Comparison of ENCODE assay signal across 8 cellular contexts in the genomic region with DNA sequence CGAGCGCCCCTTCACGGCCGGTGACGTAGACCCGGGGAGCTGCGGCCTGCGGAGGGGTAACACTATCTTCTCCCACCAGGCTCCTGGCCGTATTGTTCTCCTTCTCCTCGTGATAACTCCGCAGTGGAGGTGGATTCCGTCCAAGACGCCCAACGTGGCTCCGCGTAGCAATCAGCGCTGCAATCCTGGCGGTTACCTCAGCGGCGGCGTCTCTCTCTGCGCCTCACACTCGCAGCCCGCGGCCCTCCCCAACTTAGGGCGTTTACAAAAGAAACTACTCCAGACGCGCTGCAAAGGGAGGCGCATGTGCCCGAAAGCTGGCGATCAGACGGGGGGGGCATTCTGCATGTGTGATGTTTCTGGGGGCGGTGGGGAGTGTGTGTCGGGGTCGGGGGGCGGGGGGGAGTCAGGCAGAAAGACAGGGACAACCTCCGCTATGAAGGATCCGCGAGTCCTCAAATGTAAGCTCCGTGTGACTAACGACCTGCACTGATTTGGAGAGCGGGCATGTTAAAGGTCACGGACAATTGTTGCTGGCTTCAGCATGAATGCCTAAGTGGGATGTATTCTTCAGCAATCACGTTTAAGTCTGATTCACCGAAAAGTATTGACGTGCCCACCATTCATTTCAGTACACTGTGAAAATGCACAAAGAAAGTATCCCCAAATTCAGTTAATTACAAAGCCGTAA. TPM values are rescaled to one million over a fixed set of nuclear protein-coding genes. Genes with fewer than 3 reads are reported as not detected.
DNase-seq lines count a peak whose midpoint lies in the region; ATAC-seq and TF ChIP-seq lines count a peak whose summit lies in the region.

No MANE protein-coding gene starts in this region.

- no peak for TF ChIP-seq CTCF in fibroblast of villous mesenchyme (IDR thresholded peaks at IDR 0.05; ENCODE audit: insufficient read depth, low read depth, low read length)

- peak overlapping the region; percentile 24 for H2BK12ac ChIP-seq in neuronal stem cell (ENCODE audit: low read length)

- H3K4me3 ChIP-seq in fibroblast of villous mesenchyme (ENCODE audit: low read depth, low read length) (peak overlapping the region; percentile 77), neuronal stem cell (ENCODE audit: low read length in 2 of 2) (peak overlapping the region; percentile 76 to 79)

- no peaks in the 10 kb centered on the region for H3K27me3 ChIP-seq in neuronal stem cell (ENCODE audit: control insufficient read depth in 3 of 3, insufficient read depth in 3 of 3, low read depth in 1 of 3, low read length in 3 of 3)

- peak overlapping the region; percentile 87 for H2AFZ ChIP-seq in neuronal stem cell (ENCODE audit: low read length)

- H3K18ac ChIP-seq in neuronal stem cell (ENCODE audit: low read length) = peak overlapping the region; percentile 89

- ATAC-seq in HG02571 (IDR thresholded peaks at IDR 0.05; ENCODE audit: unreplicated experiment) (no peak), GM21447 (IDR thresholded peaks at IDR 0.05; ENCODE audit: unreplicated experiment) (no peak)

- peak overlapping the region; percentile 23 for H2AK5ac ChIP-seq in neuronal stem cell (ENCODE audit: low read depth, low read length)

- H3K36me3 ChIP-seq in neuronal stem cell (replicated peaks in 1 of 2; ENCODE audit: control insufficient read depth in 2 of 2, insufficient read depth in 2 of 2, low read length in 2 of 2) = no peaks in the 10 kb centered on the region

- H3K23ac ChIP-seq in neuronal stem cell (ENCODE audit: low read depth, low read length, poor library complexity) = no peak overlapping the region

- H4K91ac ChIP-seq in neuronal stem cell (ENCODE audit: low read depth, low read length, poor library complexity) = no peak overlapping the region

- H3K4me1 ChIP-seq in neuronal stem cell (ENCODE audit: control insufficient read depth in 2 of 2, insufficient read depth in 1 of 2, low read depth in 1 of 2, low read length in 2 of 2) = peaks cover 10 to 16% of the 10 kb centered on the region in 2 donors

- H3K14ac ChIP-seq in neuronal stem cell (ENCODE audit: low read length) = no peak overlapping the region

- H3K4me2 ChIP-seq in neuronal stem cell (ENCODE audit: insufficient read depth, low read length, poor library complexity, severe bottlenecking) = peak overlapping the region; percentile 85

- no CpG with 5 or more reads among the region's 47 CpGs for WGBS in neuronal stem cell (ENCODE audit: extremely low coverage in 2 of 2, insufficient read length in 2 of 2, insufficient replicate concordance in 1 of 2), 2 donors

- peak overlapping the region; percentile 94 for H2BK5ac ChIP-seq in neuronal stem cell (ENCODE audit: low read length)

- DNase-seq in ELF-1 (ENCODE audit: low read depth, low spot score) = peak; percentile 78
- DNase-seq in NCI-H2107 (lab: John Stamatoyannopoulos, UW) = peak; percentile 40
- peak; percentile 18 for DNase-seq in activated T-cell treated with anti-CD3 and anti-CD28 coated beads for 48 hours (ENCODE audit: low read depth)
- DNase-seq in fibroblast of villous mesenchyme (ENCODE audit: low read depth) = peak; percentile 82
- peak; percentile 70 for DNase-seq in neuronal stem cell (ENCODE audit: low spot score)
- no peak for DNase-seq in COLO829 (ENCODE audit: low spot score)

- no peak overlapping the region for H4K8ac ChIP-seq in neuronal stem cell (ENCODE audit: low read depth, low read length)

- no peak overlapping the region for H3K4ac ChIP-seq in neuronal stem cell (ENCODE audit: low read length)

- no peak overlapping the region for H2BK120ac ChIP-seq in neuronal stem cell (ENCODE audit: low read depth, low read length)

- peaks cover 2% of the 10 kb centered on the region for H3K79me1 ChIP-seq in neuronal stem cell (ENCODE audit: low read depth, low read length)

- peak overlapping the region; percentile 85 for H3K27ac ChIP-seq in neuronal stem cell (replicated peaks; ENCODE audit: low read length)

- H3K9ac ChIP-seq in neuronal stem cell (ENCODE audit: low read depth, low read length, poor library complexity) = peak overlapping the region; percentile 85

- H2BK15ac ChIP-seq in neuronal stem cell (ENCODE audit: low read length) = no peak overlapping the region

- no peaks in the 10 kb centered on the region for H3K9me3 ChIP-seq in neuronal stem cell (replicated peaks in 1 of 2; ENCODE audit: control insufficient read depth in 2 of 2, insufficient read depth in 1 of 2, low read depth in 1 of 2, low read length in 2 of 2)

RNA-seq across cellular contexts. Expression of a gene that starts 1.3 kb away (rescaled TPM):
- 50.6 and 53.1 TPM in 2 replicates for total RNA-seq in fibroblast of villous mesenchyme
- 40.4 TPM for polyA plus RNA-seq in neuronal stem cell (2013, experiment 1 of 2)
- polyA plus RNA-seq in neuronal stem cell (2013, experiment 2 of 2) = 42.5 TPM
